ENCODE assay signal across 6 cellular contexts in genomic region chr22:50249382-50250248, GRCh38. TPM values are rescaled to one million over a fixed set of nuclear protein-coding genes. Genes with fewer than 3 reads are reported as not detected.
DNase-seq lines count a peak whose midpoint lies in the region; ATAC-seq and TF ChIP-seq lines count a peak whose summit lies in the region.

No MANE protein-coding gene starts in this region.

- TF ChIP-seq CTCF in thoracic aorta (IDR thresholded peaks at IDR 0.05): no peak

- no peak for DNase-seq in activated naive CD4-positive, alpha-beta T cell treated with anti-CD3 and anti-CD28 coated beads, Interleukin-2, amount 50 U/mL, for 72 hours (ENCODE audit: low spot score in 2 of 2)
- DNase-seq in effector memory CD8-positive, alpha-beta T cell: no peak
- DNase-seq in thoracic aorta (ENCODE audit: low spot score) (no peak), cerebellum (ENCODE audit: low spot score) (no peak)

- peak overlapping the region; percentile 79 for H3K4me3 Mint-ChIP-seq in activated naive CD4-positive, alpha-beta T cell treated with anti-CD3 and anti-CD28 coated beads, Interleukin-2, amount 50 U/mL, for 24 hours
- H3K4me3 Mint-ChIP-seq in effector memory CD8-positive, alpha-beta T cell: peak overlapping the region; percentile 66 to 79

- H3K4me3 ChIP-seq in thoracic aorta: peak overlapping the region; percentile 82

- peaks cover 5% of the 10 kb centered on the region for H3K36me3 Mint-ChIP-seq in activated naive CD4-positive, alpha-beta T cell treated with anti-CD3 and anti-CD28 coated beads, Interleukin-2, amount 50 U/mL, for 24 hours
- H3K36me3 Mint-ChIP-seq in activated naive CD4-positive, alpha-beta T cell treated with anti-CD3 and anti-CD28 coated beads, Interleukin-2, amount 50 U/mL, for 72 hours: peaks cover 6% of the 10 kb centered on the region in 2 donors
- H3K36me3 Mint-ChIP-seq in effector memory CD8-positive, alpha-beta T cell (ENCODE audit: insufficient read depth): peaks cover 24% of the 10 kb centered on the region

- no peaks in the 10 kb centered on the region for H3K27me3 Mint-ChIP-seq in activated naive CD4-positive, alpha-beta T cell treated with anti-CD3 and anti-CD28 coated beads, Interleukin-2, amount 50 U/mL, for 24 hours
- H3K27me3 Mint-ChIP-seq in effector memory CD8-positive, alpha-beta T cell: no peaks in the 10 kb centered on the region

- no peaks in the 10 kb centered on the region for H3K9me3 Mint-ChIP-seq in activated naive CD4-positive, alpha-beta T cell treated with anti-CD3 and anti-CD28 coated beads, Interleukin-2, amount 50 U/mL, for 24 hours
- H3K9me3 Mint-ChIP-seq in activated naive CD4-positive, alpha-beta T cell treated with anti-CD3 and anti-CD28 coated beads, Interleukin-2, amount 50 U/mL, for 72 hours: no peaks in the 10 kb centered on the region
- no peaks in the 10 kb centered on the region for H3K9me3 Mint-ChIP-seq in effector memory CD8-positive, alpha-beta T cell

- H3K4me1 ChIP-seq in thoracic aorta (ENCODE audit: control insufficient read depth in 1 of 2, low read depth in 2 of 2): peaks cover 21 to 42% of the 10 kb centered on the region in 2 donors

- ATAC-seq in activated naive CD4-positive, alpha-beta T cell treated with anti-CD3 and anti-CD28 coated beads, Interleukin-2, amount 50 U/mL, for 72 hours: no peak
- no peak for ATAC-seq in effector memory CD8-positive, alpha-beta T cell (replicated peaks)
- ATAC-seq in thoracic aorta (ENCODE audit: insufficient number of reproducible peaks, low FRiP score, low read depth) (no peak), HG03175 (IDR thresholded peaks at IDR 0.05; ENCODE audit: unreplicated experiment) (no peak)

- H3K27ac ChIP-seq in thoracic aorta: no peak overlapping the region

- H3K27me3 ChIP-seq in thoracic aorta (replicated peaks; ENCODE audit: insufficient read depth): no peaks in the 10 kb centered on the region

- H3K9me3 ChIP-seq in thoracic aorta: no peaks in the 10 kb centered on the region

- no peaks in the 10 kb centered on the region for H3K36me3 ChIP-seq in thoracic aorta

- H3K4me1 Mint-ChIP-seq in activated naive CD4-positive, alpha-beta T cell treated with anti-CD3 and anti-CD28 coated beads, Interleukin-2, amount 50 U/mL, for 24 hours: peaks cover 16% of the 10 kb centered on the region
- peaks cover 13 to 21% of the 10 kb centered on the region in 2 donors for H3K4me1 Mint-ChIP-seq in effector memory CD8-positive, alpha-beta T cell (ENCODE audit: low read depth in 2 of 2)

- no peak overlapping the region for H3K27ac Mint-ChIP-seq in activated naive CD4-positive, alpha-beta T cell treated with anti-CD3 and anti-CD28 coated beads, Interleukin-2, amount 50 U/mL, for 24 hours
- H3K27ac Mint-ChIP-seq in activated naive CD4-positive, alpha-beta T cell treated with anti-CD3 and anti-CD28 coated beads, Interleukin-2, amount 50 U/mL, for 72 hours: no peak overlapping the region
- peak overlapping the region in 1 of 2 donors; percentile 65 for H3K27ac Mint-ChIP-seq in effector memory CD8-positive, alpha-beta T cell

RNA-seq across cellular contexts. Expression of gene HDAC10, which starts 1.4 kb away (rescaled TPM):
- total RNA-seq in activated naive CD4-positive, alpha-beta T cell treated with anti-CD3 and anti-CD28 coated beads, Interleukin-2, amount 50 U/mL, for 72 hours: 10 to 100 TPM; 43.7 to 67.3 TPM
- 10 to 100 TPM; 55.2 to 60.0 TPM for total RNA-seq in thoracic aorta
- total RNA-seq in cerebellum: 12.9 TPM

RNA-seq across cellular contexts. Expression of gene TUBGCP6, which starts 4.8 kb away (rescaled TPM):
- 10 to 100 TPM; 49.6 to 50.9 TPM for total RNA-seq in activated naive CD4-positive, alpha-beta T cell treated with anti-CD3 and anti-CD28 coated beads, Interleukin-2, amount 50 U/mL, for 72 hours
- total RNA-seq in thoracic aorta (10 to 100 TPM; 52.3 to 80.1 TPM), cerebellum (41.3 TPM)

RNA-seq across cellular contexts. Expression of gene MAPK12, which starts 11.9 kb away (rescaled TPM):
- 10 to 100 TPM in 1 of 2 donors, 1 to 10 TPM in 1; 7.1 to 14.2 TPM for total RNA-seq in activated naive CD4-positive, alpha-beta T cell treated with anti-CD3 and anti-CD28 coated beads, Interleukin-2, amount 50 U/mL, for 72 hours
- total RNA-seq in thoracic aorta: 10 to 100 TPM in 1 of 2 donors, 1 to 10 TPM in 1; 8.9 to 10.4 TPM
- total RNA-seq in cerebellum: 6.1 TPM

RNA-seq across cellular contexts. Expression of gene MAPK11, which starts 20.6 kb away (rescaled TPM):
- total RNA-seq in activated naive CD4-positive, alpha-beta T cell treated with anti-CD3 and anti-CD28 coated beads, Interleukin-2, amount 50 U/mL, for 72 hours: 10 to 100 TPM; 15.6 to 25.7 TPM
- 1 to 10 TPM; 5.8 to 8.8 TPM for total RNA-seq in thoracic aorta
- total RNA-seq in cerebellum: 8.4 TPM

RNA-seq across cellular contexts. Expression of gene SELENOO, which starts 48.8 kb away (rescaled TPM):
- 10 to 100 TPM; 22.5 to 23.4 TPM for total RNA-seq in activated naive CD4-positive, alpha-beta T cell treated with anti-CD3 and anti-CD28 coated beads, Interleukin-2, amount 50 U/mL, for 72 hours
- total RNA-seq in thoracic aorta (10 to 100 TPM; 25.6 to 41.0 TPM), cerebellum (10.0 TPM)
